ENCODE assay signal across 9 cellular contexts in the genomic region with DNA sequence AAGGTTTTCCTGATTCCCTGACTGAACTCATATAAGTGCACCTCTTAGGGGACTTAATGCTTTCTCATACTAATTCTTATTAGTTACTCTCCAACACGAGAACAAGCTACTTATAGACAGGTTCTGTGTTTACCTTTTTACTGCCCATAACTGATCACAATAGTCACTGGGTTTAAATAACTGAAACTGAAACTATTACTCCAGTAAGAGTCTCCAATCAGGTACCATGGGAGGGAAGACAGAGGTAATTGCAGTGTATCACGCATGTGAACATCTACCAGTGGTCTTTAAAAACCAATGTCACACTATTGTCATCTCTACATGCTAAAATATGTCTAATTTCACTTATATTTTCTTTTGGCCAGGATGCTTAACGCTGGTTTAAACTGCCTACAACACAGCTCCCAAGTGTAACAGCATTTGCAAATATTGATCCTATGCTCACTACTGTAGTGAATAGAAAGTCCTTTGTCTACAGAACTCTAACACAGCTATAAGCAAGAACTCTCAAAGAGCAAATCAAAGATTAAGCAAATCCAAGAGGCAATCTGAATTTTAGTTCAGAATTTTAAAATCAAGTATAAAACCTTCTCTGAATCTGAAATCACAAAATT. TPM values are rescaled to one million over a fixed set of nuclear protein-coding genes. Genes with fewer than 3 reads are reported as not detected.
DNase-seq lines count a peak whose midpoint lies in the region; ATAC-seq, FAIRE-seq and TF ChIP-seq lines count a peak whose summit lies in the region.
"Had no signal": no experiment of that assay in that cellular context is flagged by ENCODE, and none has a peak within 500 bp of the region (broad histone marks: within the 10 kb centered on the region; RNA-seq: fewer than 3 reads in every experiment).

No MANE protein-coding gene starts in this region.

- TF ChIP-seq POLR2A in prostate gland (IDR thresholded peaks at IDR 0.05): no peak

- peak; percentile 10 for DNase-seq in ACHN
- DNase-seq in astrocyte (ENCODE audit: low read depth): no peak
- no peak for DNase-seq in memory B cell (ENCODE audit: low spot score in 2 of 2)
- DNase-seq in prostate gland (ENCODE audit: low spot score): no peak
- DNase-seq in occipital lobe (lab: John Stamatoyannopoulos, UW): no peak
- no peak for DNase-seq in NCI-H1417 treated with DMSO at 0.1 percent for 48 hours (lab: John Stamatoyannopoulos, UW)

- peak overlapping the region; percentile 16 for H3K9ac ChIP-seq in astrocyte (ENCODE audit: low read length)

- ATAC-seq in HG03342 (IDR thresholded peaks at IDR 0.05; ENCODE audit: unreplicated experiment) (peak; percentile 21), memory B cell (ENCODE audit: low read depth) (no peak), GM18867 (IDR thresholded peaks at IDR 0.05; ENCODE audit: unreplicated experiment) (no peak)

- TF ChIP-seq CTCF in astrocyte (IDR thresholded peaks at IDR 0.05; ENCODE audit: insufficient read depth, low read depth, low read length) (no peak), prostate gland (IDR thresholded peaks at IDR 0.05) (no peak)

- H3K36me3 ChIP-seq in astrocyte (ENCODE audit: insufficient read depth, low read length): peaks cover 5% of the 10 kb centered on the region
- H3K36me3 ChIP-seq in prostate gland: no peaks in the 10 kb centered on the region

- peaks cover 78% of the 10 kb centered on the region for H4K20me1 ChIP-seq in astrocyte (ENCODE audit: insufficient read depth, low read length)

- H3K4me3 ChIP-seq in astrocyte (ENCODE audit: insufficient read depth, low read depth, low read length) (peak overlapping the region; percentile 7), prostate gland (no peak overlapping the region)

- H3K27me3 ChIP-seq in astrocyte (ENCODE audit: insufficient read depth, low read length) (no peaks in the 10 kb centered on the region), prostate gland (replicated peaks; ENCODE audit: insufficient read depth) (no peaks in the 10 kb centered on the region)

- no peaks in the 10 kb centered on the region for H3K9me3 ChIP-seq in astrocyte (ENCODE audit: insufficient read depth, low read depth, low read length)
- H3K9me3 ChIP-seq in prostate gland: no peaks in the 10 kb centered on the region

- H3K4me2 ChIP-seq in astrocyte (ENCODE audit: low read length): peak overlapping the region; percentile 85

- no peak overlapping the region for H2AFZ ChIP-seq in astrocyte (ENCODE audit: low read depth, low read length)

- H3K27me3 Mint-ChIP-seq in astrocyte (ENCODE audit: low read depth, unreplicated experiment) (no peaks in the 10 kb centered on the region), memory B cell (no peaks in the 10 kb centered on the region)

- H3K27ac ChIP-seq in astrocyte (ENCODE audit: low read depth, low read length) (no peak overlapping the region), prostate gland (no peak overlapping the region)

- FAIRE-seq in astrocyte (lab: Jason Lieb, UNC): no peak
- FAIRE-seq: islet of Langerhans had no signal

- H3K4me1 Mint-ChIP-seq in astrocyte (ENCODE audit: low read depth, unreplicated experiment) (peaks cover 25% of the 10 kb centered on the region), memory B cell (peaks cover 38% of the 10 kb centered on the region)

- no peaks in the 10 kb centered on the region for H3K36me3 Mint-ChIP-seq in astrocyte (ENCODE audit: low read depth, unreplicated experiment)
- H3K36me3 Mint-ChIP-seq in memory B cell: peaks cover 10% of the 10 kb centered on the region

- H3K4me1 ChIP-seq in astrocyte (ENCODE audit: insufficient read depth, low read length) (peaks cover 20% of the 10 kb centered on the region), prostate gland (replicated peaks) (peaks cover 5% of the 10 kb centered on the region)

- H3K27ac Mint-ChIP-seq in astrocyte (ENCODE audit: unreplicated experiment) (no peak overlapping the region), memory B cell (peak overlapping the region; percentile 84)

- 46% methylated on average over 3 of the region's 3 CpGs for WGBS in prostate gland

- in situ Hi-C loops in ACHN (cut with HindIII; ENCODE audit: low pct_ligation_motif_present, low pct_unique_long_range_greater_than_20kb, low sequenced_read_pairs): no loop called here

- peaks cover 96% of the 10 kb centered on the region for H3K79me2 ChIP-seq in astrocyte (ENCODE audit: insufficient read depth, low read length)

- intact Hi-C loops in prostate gland (cut with DNase I): loop anchor here (10.0 kb wide), 1 partner anchor 275 kb away; no protein-coding TSS in a partner anchor

- H3K4me3 Mint-ChIP-seq in astrocyte (ENCODE audit: unreplicated experiment): peak overlapping the region; percentile 96
- peak overlapping the region; percentile 70 for H3K4me3 Mint-ChIP-seq in memory B cell

- no peaks in the 10 kb centered on the region for H3K9me3 Mint-ChIP-seq in astrocyte (ENCODE audit: unreplicated experiment)
- H3K9me3 Mint-ChIP-seq in memory B cell: no peaks in the 10 kb centered on the region

RNA-seq across cellular contexts. Expression of a gene that starts 3.6 kb away (rescaled TPM):
- total RNA-seq in astrocyte (267 and 280 TPM in 2 replicates), prostate gland (100 to 1,000 TPM; 186 to 218 TPM), occipital lobe (474 TPM)
